In the genomic region with DNA sequence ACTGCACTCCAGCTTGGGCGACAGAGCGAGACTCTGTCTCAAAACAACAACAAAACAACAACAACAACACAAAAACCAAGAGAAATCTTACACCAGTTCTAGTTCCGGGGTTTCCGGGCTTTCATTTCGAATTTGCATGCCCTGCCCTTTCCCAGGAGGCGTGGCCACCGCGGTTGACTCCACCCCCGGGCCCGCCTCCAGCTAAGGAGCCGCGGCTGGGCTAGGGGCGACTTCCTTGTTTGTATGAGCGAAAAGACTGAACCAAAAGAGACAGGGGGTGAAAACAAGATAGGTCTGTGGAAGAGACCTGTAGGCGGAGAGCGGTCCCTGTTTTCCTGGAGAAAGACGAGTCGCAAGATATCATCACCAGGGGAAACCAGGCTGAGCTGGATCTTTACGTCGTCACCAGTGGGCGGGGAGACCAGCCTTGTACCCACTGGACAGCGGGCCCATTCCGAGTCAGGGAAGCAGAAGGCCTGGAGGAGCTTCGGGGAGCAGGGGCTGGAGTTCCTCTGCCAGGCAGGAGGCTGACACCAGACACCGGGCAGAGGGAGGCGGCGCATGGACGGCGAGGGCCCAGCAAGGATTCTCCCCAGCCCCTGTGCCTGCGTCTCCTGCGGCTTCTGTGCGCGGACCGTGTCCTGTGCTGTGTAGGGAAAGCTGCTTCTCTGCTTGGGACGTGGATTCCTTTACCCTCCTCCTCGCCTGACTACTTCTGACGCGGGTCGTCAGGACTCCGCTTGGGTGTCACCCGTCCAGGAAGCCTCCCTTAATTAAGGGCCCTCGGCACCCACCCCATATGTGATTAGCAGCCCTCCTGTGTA, we compare ENCODE assay signal across 1 cellular context.
TF ChIP-seq lines count a peak whose summit lies in the region.

No MANE protein-coding gene starts in this region.

TF ChIP-seq in HEK293, 187 proteins besides CTCF, POLR2A, EP300 and RAD21 (continued from another document and continues in another):
- TF ChIP-seq, protein P1, sequence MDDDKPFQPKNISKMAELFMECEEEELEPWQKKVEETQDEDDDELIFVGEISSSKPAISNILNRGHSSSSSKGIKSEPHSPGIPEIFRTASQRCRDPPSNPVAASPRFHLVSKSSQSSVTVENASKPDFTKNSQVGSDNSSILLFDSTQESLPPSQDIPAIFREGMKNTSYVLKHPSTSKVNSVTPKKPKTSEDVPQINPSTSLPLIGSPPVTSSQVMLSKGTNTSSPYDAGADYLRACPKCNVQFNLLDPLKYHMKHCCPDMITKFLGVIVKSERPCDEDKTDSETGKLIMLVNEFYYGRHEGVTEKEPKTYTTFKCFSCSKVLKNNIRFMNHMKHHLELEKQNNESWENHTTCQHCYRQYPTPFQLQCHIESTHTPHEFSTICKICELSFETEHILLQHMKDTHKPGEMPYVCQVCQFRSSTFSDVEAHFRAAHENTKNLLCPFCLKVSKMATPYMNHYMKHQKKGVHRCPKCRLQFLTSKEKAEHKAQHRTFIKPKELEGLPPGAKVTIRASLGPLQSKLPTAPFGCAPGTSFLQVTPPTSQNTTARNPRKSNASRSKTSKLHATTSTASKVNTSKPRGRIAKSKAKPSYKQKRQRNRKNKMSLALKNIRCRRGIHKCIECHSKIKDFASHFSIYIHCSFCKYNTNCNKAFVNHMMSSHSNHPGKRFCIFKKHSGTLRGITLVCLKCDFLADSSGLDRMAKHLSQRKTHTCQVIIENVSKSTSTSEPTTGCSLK (tag by site-specific recombination; IDR thresholded peaks at IDR 0.05) = no peak
- TF ChIP-seq KLF17 (tag by site-specific recombination; IDR thresholded peaks at IDR 0.05) = no peak; the same call in 1 of the 2 replicates
- TF ChIP-seq KLF9 (tag by site-specific recombination; IDR thresholded peaks at IDR 0.05; ENCODE audit: low read depth) = 0 out of 2 replicates have a peak, but pooled peaks have one; percentile 34
- TF ChIP-seq ZNF621 (tag by site-specific recombination; IDR thresholded peaks at IDR 0.05) = no peak
- no peak for TF ChIP-seq ZNF654 (tag by site-specific recombination; IDR thresholded peaks at IDR 0.05; ENCODE audit: low read depth)
- TF ChIP-seq HOXA7 (CRISPR knock-in tag; IDR thresholded peaks at IDR 0.05; ENCODE audit: borderline replicate concordance) = no peak
- TF ChIP-seq ZNF10 (tag by site-specific recombination; IDR thresholded peaks at IDR 0.05) = no peak
- no peak for TF ChIP-seq KLF1 (tag by site-specific recombination; IDR thresholded peaks at IDR 0.05)
- peak; percentile 56; the same call in 1 of the 2 replicates for TF ChIP-seq REST (tag by site-specific recombination; IDR thresholded peaks at IDR 0.05)
- peak; percentile 80 for TF ChIP-seq HIC1 (tag by site-specific recombination; IDR thresholded peaks at IDR 0.05)
- TF ChIP-seq ZNF585B (tag by site-specific recombination; IDR thresholded peaks at IDR 0.05) = no peak
- no peak for TF ChIP-seq ZNF529 (tag by site-specific recombination; IDR thresholded peaks at IDR 0.05; ENCODE audit: insufficient replicate concordance)
- TF ChIP-seq, protein P2, sequence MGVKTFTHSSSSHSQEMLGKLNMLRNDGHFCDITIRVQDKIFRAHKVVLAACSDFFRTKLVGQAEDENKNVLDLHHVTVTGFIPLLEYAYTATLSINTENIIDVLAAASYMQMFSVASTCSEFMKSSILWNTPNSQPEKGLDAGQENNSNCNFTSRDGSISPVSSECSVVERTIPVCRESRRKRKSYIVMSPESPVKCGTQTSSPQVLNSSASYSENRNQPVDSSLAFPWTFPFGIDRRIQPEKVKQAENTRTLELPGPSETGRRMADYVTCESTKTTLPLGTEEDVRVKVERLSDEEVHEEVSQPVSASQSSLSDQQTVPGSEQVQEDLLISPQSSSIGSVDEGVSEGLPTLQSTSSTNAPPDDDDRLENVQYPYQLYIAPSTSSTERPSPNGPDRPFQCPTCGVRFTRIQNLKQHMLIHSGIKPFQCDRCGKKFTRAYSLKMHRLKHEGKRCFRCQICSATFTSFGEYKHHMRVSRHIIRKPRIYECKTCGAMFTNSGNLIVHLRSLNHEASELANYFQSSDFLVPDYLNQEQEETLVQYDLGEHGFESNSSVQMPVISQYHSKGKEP (tag by site-specific recombination; IDR thresholded peaks at IDR 0.05) = no peak
- TF ChIP-seq ZNF248 (tag by site-specific recombination; IDR thresholded peaks at IDR 0.05) = no peak
- TF ChIP-seq, protein P3, sequence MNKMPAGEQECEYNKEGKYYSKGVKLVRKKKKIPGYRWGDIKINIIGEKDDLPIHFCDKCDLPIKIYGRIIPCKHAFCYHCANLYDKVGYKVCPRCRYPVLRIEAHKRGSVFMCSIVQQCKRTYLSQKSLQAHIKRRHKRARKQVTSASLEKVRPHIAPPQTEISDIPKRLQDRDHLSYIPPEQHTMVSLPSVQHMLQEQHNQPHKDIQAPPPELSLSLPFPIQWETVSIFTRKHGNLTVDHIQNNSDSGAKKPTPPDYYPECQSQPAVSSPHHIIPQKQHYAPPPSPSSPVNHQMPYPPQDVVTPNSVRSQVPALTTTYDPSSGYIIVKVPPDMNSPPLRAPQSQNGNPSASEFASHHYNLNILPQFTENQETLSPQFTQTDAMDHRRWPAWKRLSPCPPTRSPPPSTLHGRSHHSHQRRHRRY (tag by site-specific recombination; IDR thresholded peaks at IDR 0.05) = no peak
- TF ChIP-seq ZNF133 (tag by site-specific recombination; IDR thresholded peaks at IDR 0.05) = no peak
- TF ChIP-seq ZNF398 (tag by site-specific recombination; IDR thresholded peaks at IDR 0.05) = no peak; the same call in 1 of the 2 replicates
- TF ChIP-seq ZNF354C (tag by site-specific recombination; IDR thresholded peaks at IDR 0.05; ENCODE audit: borderline replicate concordance, low read depth) = no peak
- TF ChIP-seq SCRT2 (tag by site-specific recombination; IDR thresholded peaks at IDR 0.05) = peak; percentile 66
- no peak; the same call in 1 of the 2 replicates for TF ChIP-seq ZSCAN30 (tag by site-specific recombination; IDR thresholded peaks at IDR 0.05)
- no peak for TF ChIP-seq SP7 (tag by site-specific recombination; IDR thresholded peaks at IDR 0.05)
- TF ChIP-seq, protein P4, sequence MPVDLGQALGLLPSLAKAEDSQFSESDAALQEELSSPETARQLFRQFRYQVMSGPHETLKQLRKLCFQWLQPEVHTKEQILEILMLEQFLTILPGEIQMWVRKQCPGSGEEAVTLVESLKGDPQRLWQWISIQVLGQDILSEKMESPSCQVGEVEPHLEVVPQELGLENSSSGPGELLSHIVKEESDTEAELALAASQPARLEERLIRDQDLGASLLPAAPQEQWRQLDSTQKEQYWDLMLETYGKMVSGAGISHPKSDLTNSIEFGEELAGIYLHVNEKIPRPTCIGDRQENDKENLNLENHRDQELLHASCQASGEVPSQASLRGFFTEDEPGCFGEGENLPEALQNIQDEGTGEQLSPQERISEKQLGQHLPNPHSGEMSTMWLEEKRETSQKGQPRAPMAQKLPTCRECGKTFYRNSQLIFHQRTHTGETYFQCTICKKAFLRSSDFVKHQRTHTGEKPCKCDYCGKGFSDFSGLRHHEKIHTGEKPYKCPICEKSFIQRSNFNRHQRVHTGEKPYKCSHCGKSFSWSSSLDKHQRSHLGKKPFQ (tag by site-specific recombination; IDR thresholded peaks at IDR 0.05) = no peak
- TF ChIP-seq, protein P5, sequence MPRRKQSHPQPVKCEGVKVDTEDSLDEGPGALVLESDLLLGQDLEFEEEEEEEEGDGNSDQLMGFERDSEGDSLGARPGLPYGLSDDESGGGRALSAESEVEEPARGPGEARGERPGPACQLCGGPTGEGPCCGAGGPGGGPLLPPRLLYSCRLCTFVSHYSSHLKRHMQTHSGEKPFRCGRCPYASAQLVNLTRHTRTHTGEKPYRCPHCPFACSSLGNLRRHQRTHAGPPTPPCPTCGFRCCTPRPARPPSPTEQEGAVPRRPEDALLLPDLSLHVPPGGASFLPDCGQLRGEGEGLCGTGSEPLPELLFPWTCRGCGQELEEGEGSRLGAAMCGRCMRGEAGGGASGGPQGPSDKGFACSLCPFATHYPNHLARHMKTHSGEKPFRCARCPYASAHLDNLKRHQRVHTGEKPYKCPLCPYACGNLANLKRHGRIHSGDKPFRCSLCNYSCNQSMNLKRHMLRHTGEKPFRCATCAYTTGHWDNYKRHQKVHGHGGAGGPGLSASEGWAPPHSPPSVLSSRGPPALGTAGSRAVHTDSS (tag by site-specific recombination; IDR thresholded peaks at IDR 0.05) = no peak
- TF ChIP-seq ZNF560 (tag by site-specific recombination; IDR thresholded peaks at IDR 0.05; ENCODE audit: borderline replicate concordance) = no peak
- TF ChIP-seq ZNF626 (tag by site-specific recombination; IDR thresholded peaks at IDR 0.05) = no peak
- no peak for TF ChIP-seq FEZF1 (tag by site-specific recombination; IDR thresholded peaks at IDR 0.05)
- TF ChIP-seq ZFP41 (tag by site-specific recombination; IDR thresholded peaks at IDR 0.05; ENCODE audit: borderline replicate concordance) = no peak
- no peak for TF ChIP-seq ZNF768 (tag by site-specific recombination; IDR thresholded peaks at IDR 0.05)
- TF ChIP-seq MYNN (tag by site-specific recombination; IDR thresholded peaks at IDR 0.05; ENCODE audit: borderline replicate concordance) = no peak
- TF ChIP-seq ZNF514 (tag by site-specific recombination; IDR thresholded peaks at IDR 0.05) = no peak
- no peak; the same call in 1 of the 2 replicates for TF ChIP-seq ZBTB10 (tag by site-specific recombination; IDR thresholded peaks at IDR 0.05)
- no peak; the same call in 1 of the 2 replicates for TF ChIP-seq ZNF843 (tag by site-specific recombination; IDR thresholded peaks at IDR 0.05)
- TF ChIP-seq ZNF140 (tag by site-specific recombination; IDR thresholded peaks at IDR 0.05) = no peak
